ENCODE assay signal across 8 cellular contexts in the genomic region with DNA sequence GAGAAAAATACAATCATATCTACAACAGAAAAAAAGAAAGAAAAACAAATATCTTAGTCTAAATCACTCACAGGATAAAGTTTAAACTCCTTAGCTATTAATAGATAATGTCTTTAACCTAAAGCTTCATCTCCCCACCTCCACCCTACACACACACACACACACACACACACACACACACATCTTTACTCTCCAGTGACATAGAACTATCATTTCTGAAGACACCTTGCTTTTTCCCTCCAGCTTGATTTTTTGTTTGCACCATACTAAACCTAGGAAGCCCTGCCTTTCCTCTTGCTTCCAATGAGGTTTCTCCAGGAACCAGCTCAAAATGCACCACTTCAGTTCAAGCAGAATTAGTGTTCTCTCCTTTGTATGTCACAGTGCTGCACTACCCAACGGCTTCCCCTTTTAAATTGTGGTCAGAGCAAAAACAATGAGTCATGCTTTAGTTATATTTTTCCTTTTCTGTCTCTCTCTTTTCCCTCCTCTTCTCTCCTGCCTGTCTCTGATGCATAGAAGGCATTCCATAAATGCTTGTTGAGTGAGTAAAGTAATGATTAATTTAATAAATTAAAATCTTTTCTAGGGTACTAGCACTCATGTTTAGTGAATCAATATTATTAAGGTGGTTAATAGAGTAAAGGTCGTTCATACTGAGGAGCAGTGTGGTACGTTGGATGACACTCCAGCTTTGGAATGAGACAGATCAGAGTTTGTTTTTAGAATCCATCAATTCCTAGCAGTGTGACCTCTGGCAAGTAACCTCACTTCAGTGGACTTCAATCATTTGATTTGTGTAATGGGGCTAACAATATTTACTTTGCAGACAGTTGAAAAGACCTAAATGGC. TPM values are rescaled to one million over a fixed set of nuclear protein-coding genes. Genes with fewer than 3 reads are reported as not detected.
DNase-seq lines count a peak whose midpoint lies in the region; ATAC-seq lines count a peak whose summit lies in the region.

No MANE protein-coding gene starts in this region.

- DNase-seq in activated naive CD4-positive, alpha-beta T cell treated with anti-CD3 and anti-CD28 coated beads, Interleukin-2, amount 10 ng/mL, durations not matched to agents 7 days and 5 days = peak; percentile 22
- DNase-seq in activated naive CD4-positive, alpha-beta T cell treated with anti-CD3 and anti-CD28 coated beads for 36 hours = no peak
- no peak for DNase-seq in naive thymus-derived CD4-positive, alpha-beta T cell
- DNase-seq in GM19238 (ENCODE audit: insufficient read length, low spot score) (no peak), cerebellar nuclear complex (lab: John Stamatoyannopoulos, UW) (no peak), NCI-H82 treated with DMSO at 0.1 percent for 48 hours (lab: John Stamatoyannopoulos, UW; ENCODE audit: unreplicated experiment) (no peak)

- H3K4me3 Mint-ChIP-seq in activated naive CD4-positive, alpha-beta T cell treated with anti-CD3 and anti-CD28 coated beads, Interleukin-2, amount 10 ng/mL, durations not matched to agents 7 days and 5 days = peak overlapping the region; percentile 35
- H3K4me3 Mint-ChIP-seq in activated naive CD4-positive, alpha-beta T cell treated with anti-CD3 and anti-CD28 coated beads for 36 hours = no peak overlapping the region
- H3K4me3 Mint-ChIP-seq in activated T-helper 17 cell treated with anti-CD3 and anti-CD28 coated beads, Interleukin-2, amount 50 U/mL, for 72 hours = peak overlapping the region; percentile 24
- H3K4me3 Mint-ChIP-seq in naive thymus-derived CD4-positive, alpha-beta T cell = peak overlapping the region in 1 of 10 donors; percentile 74

- intact Hi-C loops in activated naive CD4-positive, alpha-beta T cell treated with anti-CD3 and anti-CD28 coated beads for 36 hours (cut with micrococcal nuclease) = loop anchor here (5.0 kb wide), 4 partner anchors 276 to 619 kb away; a partner anchor contains a TSS
- intact Hi-C loops in naive thymus-derived CD4-positive, alpha-beta T cell (cut with micrococcal nuclease) = loop anchor here in 1 of 2 donors (2.0 to 10.0 kb wide), 4 partner anchors 136 to 432 kb away; a partner anchor contains a TSS

- no peaks in the 10 kb centered on the region for H3K36me3 ChIP-seq in naive thymus-derived CD4-positive, alpha-beta T cell (ENCODE audit: control insufficient read depth in 2 of 3, insufficient read depth in 3 of 3, low read length in 3 of 3)

- H3K27me3 Mint-ChIP-seq in activated naive CD4-positive, alpha-beta T cell treated with anti-CD3 and anti-CD28 coated beads, Interleukin-2, amount 10 ng/mL, durations not matched to agents 7 days and 5 days = peaks cover 4% of the 10 kb centered on the region
- H3K27me3 Mint-ChIP-seq in activated naive CD4-positive, alpha-beta T cell treated with anti-CD3 and anti-CD28 coated beads for 36 hours (ENCODE audit: low read depth) = no peaks in the 10 kb centered on the region
- H3K27me3 Mint-ChIP-seq in activated T-helper 17 cell treated with anti-CD3 and anti-CD28 coated beads, Interleukin-2, amount 50 U/mL, for 72 hours = no peaks in the 10 kb centered on the region
- H3K27me3 Mint-ChIP-seq in naive thymus-derived CD4-positive, alpha-beta T cell = no peaks in the 10 kb centered on the region

- CTCF ChIA-PET in activated naive CD4-positive, alpha-beta T cell treated with anti-CD3 and anti-CD28 coated beads, Interleukin-2, amount 10 ng/mL, durations not matched to agents 7 days and 5 days (lab: Charles Lee) = interaction anchor here (0.6 to 1.5 kb wide), 2 partner anchors 57 to 97 kb away, joined by 3 to 4 read pairs; no protein-coding TSS in a partner anchor
- CTCF ChIA-PET in activated naive CD4-positive, alpha-beta T cell treated with anti-CD3 and anti-CD28 coated beads for 36 hours (lab: Charles Lee) = interaction anchor here (0.6 to 0.8 kb wide), 2 partner anchors 324 to 453 kb away, joined by 4 to 5 read pairs; no protein-coding TSS in a partner anchor
- CTCF ChIA-PET in naive thymus-derived CD4-positive, alpha-beta T cell (lab: Charles Lee) = no interaction called here

- H3K4me3 ChIP-seq in naive thymus-derived CD4-positive, alpha-beta T cell (ENCODE audit: low read length) = no peak overlapping the region

- no peak overlapping the region for H3K27ac ChIP-seq in naive thymus-derived CD4-positive, alpha-beta T cell (ENCODE audit: low read depth, low read length)

- POLR2A ChIA-PET in naive thymus-derived CD4-positive, alpha-beta T cell (lab: Charles Lee) = interaction anchor here (0.6 kb wide), 1 partner anchor 289 kb away, joined by 3 read pairs; no protein-coding TSS in a partner anchor

- H3K27ac Mint-ChIP-seq in activated naive CD4-positive, alpha-beta T cell treated with anti-CD3 and anti-CD28 coated beads, Interleukin-2, amount 10 ng/mL, durations not matched to agents 7 days and 5 days = no peak overlapping the region
- H3K27ac Mint-ChIP-seq in activated naive CD4-positive, alpha-beta T cell treated with anti-CD3 and anti-CD28 coated beads for 36 hours = no peak overlapping the region
- no peak overlapping the region for H3K27ac Mint-ChIP-seq in activated T-helper 17 cell treated with anti-CD3 and anti-CD28 coated beads, Interleukin-2, amount 50 U/mL, for 72 hours
- H3K27ac Mint-ChIP-seq in naive thymus-derived CD4-positive, alpha-beta T cell = peak overlapping the region in 1 of 9 donors; percentile 53

- H3K9me3 Mint-ChIP-seq in activated naive CD4-positive, alpha-beta T cell treated with anti-CD3 and anti-CD28 coated beads, Interleukin-2, amount 10 ng/mL, durations not matched to agents 7 days and 5 days = peaks cover 10% of the 10 kb centered on the region
- H3K9me3 Mint-ChIP-seq in activated naive CD4-positive, alpha-beta T cell treated with anti-CD3 and anti-CD28 coated beads for 36 hours = peaks cover 1% of the 10 kb centered on the region
- no peaks in the 10 kb centered on the region for H3K9me3 Mint-ChIP-seq in activated T-helper 17 cell treated with anti-CD3 and anti-CD28 coated beads, Interleukin-2, amount 50 U/mL, for 72 hours
- peaks cover 0 to 12% (median 0%) of the 10 kb centered on the region in 11 donors for H3K9me3 Mint-ChIP-seq in naive thymus-derived CD4-positive, alpha-beta T cell

- peaks cover 9% of the 10 kb centered on the region for H3K36me3 Mint-ChIP-seq in activated naive CD4-positive, alpha-beta T cell treated with anti-CD3 and anti-CD28 coated beads, Interleukin-2, amount 10 ng/mL, durations not matched to agents 7 days and 5 days
- no peaks in the 10 kb centered on the region for H3K36me3 Mint-ChIP-seq in activated naive CD4-positive, alpha-beta T cell treated with anti-CD3 and anti-CD28 coated beads for 36 hours (ENCODE audit: low read depth)
- H3K36me3 Mint-ChIP-seq in activated T-helper 17 cell treated with anti-CD3 and anti-CD28 coated beads, Interleukin-2, amount 50 U/mL, for 72 hours (ENCODE audit: low read depth) = no peaks in the 10 kb centered on the region
- H3K36me3 Mint-ChIP-seq in naive thymus-derived CD4-positive, alpha-beta T cell = peaks cover 0 to 11% (median 0%) of the 10 kb centered on the region in 5 donors

- peaks cover 43% of the 10 kb centered on the region for H3K4me1 Mint-ChIP-seq in activated naive CD4-positive, alpha-beta T cell treated with anti-CD3 and anti-CD28 coated beads, Interleukin-2, amount 10 ng/mL, durations not matched to agents 7 days and 5 days
- H3K4me1 Mint-ChIP-seq in activated naive CD4-positive, alpha-beta T cell treated with anti-CD3 and anti-CD28 coated beads for 36 hours (ENCODE audit: low read depth) = peaks cover 14% of the 10 kb centered on the region
- peaks cover 10% of the 10 kb centered on the region for H3K4me1 Mint-ChIP-seq in activated T-helper 17 cell treated with anti-CD3 and anti-CD28 coated beads, Interleukin-2, amount 50 U/mL, for 72 hours
- H3K4me1 Mint-ChIP-seq in naive thymus-derived CD4-positive, alpha-beta T cell = peaks cover 10 to 35% (median 22%) of the 10 kb centered on the region in 7 donors

- peak; percentile 37 for ATAC-seq in HG03520 (IDR thresholded peaks at IDR 0.05; ENCODE audit: unreplicated experiment)
- ATAC-seq in activated T-helper 17 cell treated with anti-CD3 and anti-CD28 coated beads, Interleukin-2, amount 50 U/mL, for 72 hours (replicated peaks) = peak; percentile 52
- peak; percentile 57 for ATAC-seq in naive thymus-derived CD4-positive, alpha-beta T cell

- H3K27me3 ChIP-seq in naive thymus-derived CD4-positive, alpha-beta T cell (ENCODE audit: control insufficient read depth in 2 of 2, insufficient read depth in 2 of 2, low read length in 2 of 2) = no peaks in the 10 kb centered on the region

- H3K9me3 ChIP-seq in naive thymus-derived CD4-positive, alpha-beta T cell (ENCODE audit: control insufficient read depth in 2 of 3, low read length in 3 of 3) = no peaks in the 10 kb centered on the region

- H3K4me1 ChIP-seq in naive thymus-derived CD4-positive, alpha-beta T cell (ENCODE audit: control insufficient read depth in 2 of 2, insufficient read depth in 2 of 2, low read length in 2 of 2) = peaks cover 12 to 13% of the 10 kb centered on the region in 2 donors

RNA-seq across cellular contexts. Expression of a gene that starts 5.9 kb away (rescaled TPM):
- not detected for total RNA-seq in activated naive CD4-positive, alpha-beta T cell treated with anti-CD3 and anti-CD28 coated beads for 36 hours
- total RNA-seq in activated T-helper 17 cell treated with anti-CD3 and anti-CD28 coated beads, Interleukin-2, amount 50 U/mL, for 72 hours = not detected
- not detected for total RNA-seq in naive thymus-derived CD4-positive, alpha-beta T cell
- not detected for polyA plus RNA-seq in naive thymus-derived CD4-positive, alpha-beta T cell
